In the genomic region with DNA sequence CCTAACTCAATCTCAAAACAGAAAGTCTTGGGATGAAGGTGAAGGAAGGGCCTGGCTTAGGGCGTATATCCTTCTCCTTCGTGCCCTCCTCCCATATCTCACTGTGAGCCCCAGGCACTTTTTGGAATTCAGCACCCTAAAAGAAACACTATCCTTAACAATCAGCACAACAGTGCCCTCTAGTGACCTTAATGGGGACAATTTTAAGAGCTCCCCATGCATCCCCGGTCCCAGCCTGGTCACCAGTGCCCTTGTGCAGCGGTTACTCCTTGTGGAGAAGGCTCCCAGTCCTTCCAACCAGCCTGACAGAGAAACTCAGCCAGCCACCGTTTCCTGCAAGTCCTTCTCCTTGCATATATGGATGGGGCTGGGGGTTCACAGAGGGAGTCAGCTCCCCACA, we compare ENCODE assay signal across 8 cellular contexts. TPM values are rescaled to one million over a fixed set of nuclear protein-coding genes. Genes with fewer than 3 reads are reported as not detected.
DNase-seq lines count a peak whose midpoint lies in the region; ATAC-seq, FAIRE-seq and TF ChIP-seq lines count a peak whose summit lies in the region.

No MANE protein-coding gene starts in this region.

- H3K4me3 ChIP-seq in BE2C (ENCODE audit: low read depth, low read length) (no peak overlapping the region), adrenal gland (no peak overlapping the region)

- no peaks in the 10 kb centered on the region for H3K4me1 ChIP-seq in BE2C
- H3K4me1 ChIP-seq in adrenal gland (replicated peaks in 1 of 2), result no peaks in the 10 kb centered on the region

- peak; percentile 24 for DNase-seq in BE2C
- DNase-seq in GM12891 (ENCODE audit: insufficient read length, low spot score), result peak; percentile 27
- DNase-seq in NCI-H2107 treated with DMSO at 0.1 percent for 48 hours (lab: John Stamatoyannopoulos, UW; ENCODE audit: unreplicated experiment), result peak; percentile 22
- DNase-seq in adrenal gland, result peak in 4 of 7 donors; percentile 1 to 49 (median 26)
- DNase-seq in islet precursor cell, result peak; percentile 63
- DNase-seq in SHP77 (lab: John Stamatoyannopoulos, UW), result no peak
- no peak for DNase-seq in sciatic nerve (ENCODE audit: low spot score)

- H3K27me3 ChIP-seq in BE2C, result peaks cover 2% of the 10 kb centered on the region; the same call in 1 of the 2 replicates
- peaks cover 22% of the 10 kb centered on the region for H3K27me3 ChIP-seq in adrenal gland

- no peak overlapping the region for H3K27ac ChIP-seq in adrenal gland

- intact Hi-C loops in adrenal gland (cut with DNase I) (no loop called here), sciatic nerve (cut with DNase I) (no loop called here)

- H3K36me3 ChIP-seq in BE2C, result no peaks in the 10 kb centered on the region
- H3K36me3 ChIP-seq in adrenal gland (replicated peaks in 1 of 2), result no peaks in the 10 kb centered on the region

- peak; percentile 83 for FAIRE-seq in GM12891 (lab: Jason Lieb, UNC)

- no peak for TF ChIP-seq POLR2A in GM12891 (IDR thresholded peaks at IDR 0.05; ENCODE audit: low read depth, low read length)
- TF ChIP-seq POLR2A in adrenal gland (IDR thresholded peaks at IDR 0.05), result no peak

- peak; percentile 45 for TF ChIP-seq CTCF in BE2C (IDR thresholded peaks at IDR 0.05; ENCODE audit: low read depth, low read length)
- peak in 5 of 6 experiments; percentile 10 to 49 (median 25) for TF ChIP-seq CTCF in adrenal gland (IDR thresholded peaks at IDR 0.05)

- WGBS in adrenal gland, 4 donors, result 22 to 67% (median 30%) methylated on average over 2 to 5 of the region's 5 CpGs

- H3K9me3 ChIP-seq in BE2C, result no peaks in the 10 kb centered on the region
- H3K9me3 ChIP-seq in adrenal gland (replicated peaks in 1 of 3), result no peaks in the 10 kb centered on the region

- ATAC-seq in HG02870 (IDR thresholded peaks at IDR 0.05; ENCODE audit: unreplicated experiment) (peak; percentile 58), sciatic nerve (no peak)

TF ChIP-seq in GM12891, 5 proteins besides CTCF, POLR2A, EP300 and RAD21:
- no peak for TF ChIP-seq TAF1 (IDR thresholded peaks at IDR 0.05; ENCODE audit: low read depth, low read length)
- no peak for TF ChIP-seq SPI1 (IDR thresholded peaks at IDR 0.05; ENCODE audit: low read depth, low read length)
- TF ChIP-seq PAX5 (IDR thresholded peaks at IDR 0.05; ENCODE audit: insufficient read depth, low read length, severe bottlenecking), result no peak
- TF ChIP-seq POLR2AphosphoS5 (IDR thresholded peaks at IDR 0.05; ENCODE audit: low read depth, low read length), result no peak

RNA-seq across cellular contexts. Expression of gene PAK3, which starts 4.2 kb away (rescaled TPM):
- 0.29 TPM for polyA plus RNA-seq in BE2C (2012; ENCODE audit: insufficient read depth, insufficient read length, low read depth)
- polyA plus RNA-seq in GM12891 (2012; ENCODE audit: low read depth, missing spikeins), result not detected
- 10 to 100 TPM in 1 of 8 donors, 1 to 10 TPM in 5, under 1 TPM in 2; 0.68 to 10.3 (median 2.3) TPM for total RNA-seq in adrenal gland
- 1 to 10 TPM; 1.6 to 6.2 (median 5.0) TPM for polyA plus RNA-seq in adrenal gland
- total RNA-seq in sciatic nerve, result 49.4 TPM

Comparison
In these comparisons a context has a peak if more than half of its experiments do, and no peak if none do; other contexts are left out.
1. DNase-seq: peak in BE2C (single experiment), GM12891 (single experiment), NCI-H2107 treated with DMSO at 0.1 percent for 48 hours (single experiment), adrenal gland (4 of 7) and islet precursor cell (single experiment); none in SHP77 (0 of 2) and sciatic nerve (single experiment).